In the genomic region with DNA sequence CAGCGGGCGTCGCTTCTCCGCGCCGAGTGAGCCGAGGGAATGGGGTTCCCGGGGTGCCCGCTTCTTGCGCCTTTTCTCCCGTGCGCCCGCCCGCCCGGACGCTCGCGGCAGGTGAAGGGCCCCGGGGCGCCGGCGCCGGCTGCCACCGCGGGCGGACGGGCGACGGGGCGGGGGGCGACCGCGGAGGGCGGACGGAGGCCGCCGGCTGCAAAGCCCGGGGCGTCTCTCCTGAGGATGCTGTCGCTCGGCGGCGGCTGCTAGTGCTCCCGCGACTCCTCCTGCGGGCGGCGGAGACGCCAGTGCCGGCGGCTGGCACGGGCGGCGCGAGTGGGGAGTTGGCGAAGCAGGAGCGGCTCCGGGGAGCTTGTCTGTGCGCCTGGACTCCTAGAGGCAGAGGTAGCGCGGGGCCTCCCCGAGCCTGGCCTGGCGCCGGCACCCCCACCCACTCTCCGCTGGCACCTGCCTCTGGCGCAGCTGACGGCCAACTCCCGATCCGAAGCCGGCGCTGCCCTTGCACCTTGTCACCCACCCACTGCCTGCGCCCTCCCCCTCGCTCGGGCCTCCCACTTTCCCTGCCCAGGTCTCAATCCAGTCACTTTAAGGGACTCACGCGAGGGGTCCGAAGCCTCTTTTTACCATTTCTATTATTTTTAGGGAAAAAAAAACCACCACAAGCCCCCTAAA, we compare ENCODE assay signal across 8 cellular contexts. TPM values are rescaled to one million over a fixed set of nuclear protein-coding genes. Genes with fewer than 3 reads are reported as not detected.
A peak's percentile ranks its signal among the peaks of the same experiment; 100 is the strongest.
DNase-seq lines count a peak whose midpoint lies in the region; ATAC-seq and TF ChIP-seq lines count a peak whose summit lies in the region.

A gene (minus strand): TSS at position 487 of the 684 bp plus-strand sequence. CDS start 701 bp downstream, outside the sequence.

- no peaks in the 10 kb centered on the region for H3K9me3 Mint-ChIP-seq in CD8-positive, alpha-beta T cell

- H3K27me3 ChIP-seq in CD8-positive, alpha-beta T cell (ENCODE audit: insufficient read depth, low read length), result peaks cover 20% of the 10 kb centered on the region

- 3 to 6% methylated on average over 14 to 73 of the region's 77 CpGs for WGBS in lower leg skin, 2 donors

- intact Hi-C loops in CD8-positive, alpha-beta T cell (cut with DNase I, micrococcal nuclease), result no loop called here
- intact Hi-C loops in lower leg skin (cut with DNase I; ENCODE audit: low total_unique reads), result no loop called here

- CTCF ChIA-PET in CD8-positive, alpha-beta T cell (lab: Charles Lee), result no interaction called here

- no peak within 1 kb of the TSS for H3K4me3 ChIP-seq in CD8-positive, alpha-beta T cell (ENCODE audit: low read depth, low read length)
- H3K4me3 ChIP-seq in coronary artery (peak within 1 kb of the TSS; percentile 82), lower leg skin (ENCODE audit: low read depth, poor library complexity, severe bottlenecking) (peak within 1 kb of the TSS; percentile 51)

- no peak for TF ChIP-seq POLR2A in lower leg skin (IDR thresholded peaks at IDR 0.05)

- no peak for DNase-seq in CD8-positive, alpha-beta T cell
- DNase-seq in NCI-H510A (lab: John Stamatoyannopoulos, UW) (peak; percentile 43), coronary artery (ENCODE audit: low spot score) (no peak), lower leg skin (ENCODE audit: low spot score in 2 of 2) (peak in 1 of 2 donors; percentile 87), NCI-H1105 treated with DMSO at 0.1 percent for 48 hours (lab: John Stamatoyannopoulos, UW) (no peak), COLO829 (ENCODE audit: low spot score) (no peak)

- no peaks in the 10 kb centered on the region for H3K9me3 ChIP-seq in CD8-positive, alpha-beta T cell (ENCODE audit: low read length)

- TF ChIP-seq CTCF in CD8-positive, alpha-beta T cell (IDR thresholded peaks at IDR 0.05), result no peak
- TF ChIP-seq CTCF in coronary artery (IDR thresholded peaks at IDR 0.05) (no peak), lower leg skin (IDR thresholded peaks at IDR 0.05) (no peak), subcutaneous adipose tissue (IDR thresholded peaks at IDR 0.05; ENCODE audit: low read depth) (no peak)

- H3K36me3 ChIP-seq in CD8-positive, alpha-beta T cell (ENCODE audit: insufficient read depth, low read length), result no peaks in the 10 kb centered on the region

- no peak within 1 kb of the TSS for H3K27ac ChIP-seq in CD8-positive, alpha-beta T cell (ENCODE audit: low read depth, low read length)
- peak within 1 kb of the TSS; percentile 50 to 76 for H3K27ac ChIP-seq in coronary artery

- POLR2A ChIA-PET in CD8-positive, alpha-beta T cell (lab: Charles Lee), result no interaction called here

- H3K27me3 Mint-ChIP-seq in CD8-positive, alpha-beta T cell (ENCODE audit: low read depth), result peaks cover 62% of the 10 kb centered on the region

- H3K36me3 Mint-ChIP-seq in CD8-positive, alpha-beta T cell, result no peaks in the 10 kb centered on the region

- H3K4me1 ChIP-seq in CD8-positive, alpha-beta T cell (ENCODE audit: insufficient read depth, low read length), result peaks cover 6% of the 10 kb centered on the region

- peak within 1 kb of the TSS; percentile 41 for H3K4me3 Mint-ChIP-seq in CD8-positive, alpha-beta T cell

- no peak within 1 kb of the TSS for H3K27ac Mint-ChIP-seq in CD8-positive, alpha-beta T cell

- ATAC-seq in CD8-positive, alpha-beta T cell, result no peak
- ATAC-seq in GM18861 (IDR thresholded peaks at IDR 0.05; ENCODE audit: unreplicated experiment), result no peak

- H3K4me1 Mint-ChIP-seq in CD8-positive, alpha-beta T cell (ENCODE audit: low read depth), result peaks cover 14% of the 10 kb centered on the region

RNA-seq across cellular contexts. Expression of the gene that starts here (rescaled TPM):
- not detected for total RNA-seq in CD8-positive, alpha-beta T cell
- 1 to 10 TPM; 2.6 to 5.8 (median 4.3) TPM for total RNA-seq in lower leg skin
- total RNA-seq in subcutaneous adipose tissue, result 10 to 100 TPM in 3 of 4 donors, 1 to 10 TPM in 1; 7.7 to 17.0 (median 12.3) TPM
